Comparison of ENCODE assay signal across 10 cellular contexts in genomic region chr6:73774311-73774766, GRCh38.
A peak's percentile ranks its signal among the peaks of the same experiment; 100 is the strongest.
DNase-seq lines count a peak whose midpoint lies in the region; ATAC-seq, FAIRE-seq and TF ChIP-seq lines count a peak whose summit lies in the region.
"Had no signal": no experiment of that assay in that cellular context is flagged by ENCODE, and none has a peak within 500 bp of the region (broad histone marks: within the 10 kb centered on the region; RNA-seq: fewer than 3 reads in every experiment).

No MANE protein-coding gene starts in this region.

- intact Hi-C loops in heart right ventricle (cut with DNase I), result no loop called here

- no peaks in the 10 kb centered on the region for H3K9me3 Mint-ChIP-seq in activated CD4-positive, alpha-beta T cell treated with anti-CD3 and anti-CD28 coated beads, Interleukin-2, amount 10 ng/mL, durations not matched to agents 7 days and 5 days
- H3K9me3 Mint-ChIP-seq: CD4-positive, alpha-beta memory T cell had no signal

- CTCF ChIA-PET in A549 (lab: Yijun Ruan, JAX), result interaction anchor here (0.6 to 1.5 kb wide), 4 partner anchors 11 to 98 kb away, joined by 3 to 4 read pairs (median 3); no protein-coding TSS in a partner anchor
- CTCF ChIA-PET in activated CD4-positive, alpha-beta T cell treated with anti-CD3 and anti-CD28 coated beads, Interleukin-2, amount 10 ng/mL, durations not matched to agents 7 days and 5 days (lab: Charles Lee), result no interaction called here

- H3K4me1 Mint-ChIP-seq in activated CD4-positive, alpha-beta T cell treated with anti-CD3 and anti-CD28 coated beads, Interleukin-2, amount 10 ng/mL, durations not matched to agents 7 days and 5 days, result no peaks in the 10 kb centered on the region

- H3K4me3 ChIP-seq in A549 (no peak overlapping the region), SJSA1 (no peak overlapping the region), heart right ventricle (no peak overlapping the region)

- no peaks in the 10 kb centered on the region for H3K27me3 Mint-ChIP-seq in activated CD4-positive, alpha-beta T cell treated with anti-CD3 and anti-CD28 coated beads, Interleukin-2, amount 10 ng/mL, durations not matched to agents 7 days and 5 days

- H3K36me3 ChIP-seq in SJSA1 (no peaks in the 10 kb centered on the region; the same call in 1 of the 2 replicates), heart right ventricle (peaks cover 0 to 7% (median 0%) of the 10 kb centered on the region in 9 donors)

- POLR2A ChIA-PET in A549 (lab: Yijun Ruan, JAX), result interaction anchor here (0.5 kb wide), 1 partner anchor 1076 kb away, joined by 6 read pairs; no protein-coding TSS in a partner anchor
- POLR2A ChIA-PET in activated CD4-positive, alpha-beta T cell treated with anti-CD3 and anti-CD28 coated beads, Interleukin-2, amount 10 ng/mL, durations not matched to agents 7 days and 5 days (lab: Charles Lee), result no interaction called here

- no peak for TF ChIP-seq EP300 in A549 (IDR thresholded peaks at IDR 0.05)

- TF ChIP-seq RAD21 in A549 (conservative IDR thresholded peaks at IDR 0.05 in 1 of 2, IDR thresholded peaks at IDR 0.05 in 1 of 2), result no peak

- peaks cover 12% of the 10 kb centered on the region for H3K36me3 Mint-ChIP-seq in activated CD4-positive, alpha-beta T cell treated with anti-CD3 and anti-CD28 coated beads, Interleukin-2, amount 10 ng/mL, durations not matched to agents 7 days and 5 days (ENCODE audit: low read depth)
- H3K36me3 Mint-ChIP-seq: CD4-positive, alpha-beta memory T cell had no signal

- DNase-seq in A549 (ENCODE audit: low read depth in 1 of 2, low spot score in 1 of 2) (peak; percentile 9 to 66), H4 (ENCODE audit: low spot score) (peak; percentile 23), SJSA1 (ENCODE audit: low read depth in 1 of 2, low spot score in 2 of 2) (peak; percentile 56 to 70), heart right ventricle (peak; percentile 19 to 66), NCI-H2081 (lab: John Stamatoyannopoulos, UW) (no peak), inferior parietal cortex (ENCODE audit: extremely low spot score) (no peak)
- DNase-seq in stimulated activated CD8-positive, alpha-beta memory T cell treated with anti-CD3 and anti-CD28 coated beads, Interleukin-4, amount 100 ng/mL, for 48 hours, result no peak
- no peak for DNase-seq in activated CD4-positive, alpha-beta T cell treated with anti-CD3 and anti-CD28 coated beads, Interleukin-2, amount 10 ng/mL, durations not matched to agents 7 days and 5 days
- DNase-seq: CD4-positive, alpha-beta memory T cell had no signal

- ATAC-seq in A549 (peak; percentile 92 to 97), heart right ventricle (peak; percentile 93 to 99 (median 95))

- TF ChIP-seq CTCF in A549 (IDR thresholded peaks at IDR 0.05) (no peak), heart right ventricle (IDR thresholded peaks at IDR 0.05) (no peak)

- no peak overlapping the region for H3K4me3 Mint-ChIP-seq in activated CD4-positive, alpha-beta T cell treated with anti-CD3 and anti-CD28 coated beads, Interleukin-2, amount 10 ng/mL, durations not matched to agents 7 days and 5 days
- H3K4me3 Mint-ChIP-seq: CD4-positive, alpha-beta memory T cell had no signal

- TF ChIP-seq POLR2A in A549 (IDR thresholded peaks at IDR 0.05; ENCODE audit: low read length), result no peak

- H3K4me2 ChIP-seq in A549, result peak overlapping the region; percentile 60

- H3K9me3 ChIP-seq in A549, result no peaks in the 10 kb centered on the region
- no peaks in the 10 kb centered on the region for H3K9me3 ChIP-seq in SJSA1 (replicated peaks)
- peaks cover 0 to 10% (median 0%) of the 10 kb centered on the region in 11 donors for H3K9me3 ChIP-seq in heart right ventricle

- peaks cover 21% of the 10 kb centered on the region for H3K4me1 ChIP-seq in A549
- H3K4me1 ChIP-seq in SJSA1 (replicated peaks), result peaks cover 8% of the 10 kb centered on the region
- H3K4me1 ChIP-seq in heart right ventricle, result peaks cover 0 to 23% (median 10%) of the 10 kb centered on the region in 9 donors

- H3K27ac ChIP-seq in A549, result peak overlapping the region; percentile 54 to 62; a peak in 5 of 6 replicates
- H3K27ac ChIP-seq in SJSA1, result no peak overlapping the region
- H3K27ac ChIP-seq in heart right ventricle, result peak overlapping the region in 5 of 10 donors; percentile 14 to 67 (median 29)

- FAIRE-seq in A549 (lab: Jason Lieb, UNC), result no peak
- FAIRE-seq: frontal cortex had no signal

- no peaks in the 10 kb centered on the region for H3K27me3 ChIP-seq in SJSA1 (replicated peaks)
- no peaks in the 10 kb centered on the region for H3K27me3 ChIP-seq in heart right ventricle

- 0% methylated on average over 1 of the region's 1 CpG for WGBS in A549 (ENCODE audit: missing lambda C conversion rate)
- WGBS in heart right ventricle, 2 donors, result 0 to 8% methylated on average over 1 of the region's 1 CpG

- no peak overlapping the region for H3K27ac Mint-ChIP-seq in activated CD4-positive, alpha-beta T cell treated with anti-CD3 and anti-CD28 coated beads, Interleukin-2, amount 10 ng/mL, durations not matched to agents 7 days and 5 days
- H3K27ac Mint-ChIP-seq: CD4-positive, alpha-beta memory T cell had no signal

TF ChIP-seq in A549, 52 proteins besides CTCF, POLR2A, EP300 and RAD21:
- no peak for TF ChIP-seq HEYL (CRISPR knock-in tag; IDR thresholded peaks at IDR 0.05)
- TF ChIP-seq JUN (IDR thresholded peaks at IDR 0.05), result 0 out of 5 replicates have a peak, but pooled peaks of 1 of the 2 experiments have one; percentile 18
- TF ChIP-seq FOSL2 (IDR thresholded peaks at IDR 0.05), result no peak
- peak; percentile 16; the same call in 1 of the 2 replicates for TF ChIP-seq FOSL2 (CRISPR knock-in tag; IDR thresholded peaks at IDR 0.05)

Comparison
In these comparisons a context has a peak if more than half of its experiments do, and no peak if none do; other contexts are left out.
1. DNase-seq: peak in A549 (2 of 2), H4 (single experiment), SJSA1 (2 of 2) and heart right ventricle (2 of 2); none in stimulated activated CD8-positive, alpha-beta memory T cell treated with anti-CD3 and anti-CD28 coated beads, Interleukin-4, amount 100 ng/mL, for 48 hours (single experiment), NCI-H2081 (0 of 2), inferior parietal cortex (single experiment) and activated CD4-positive, alpha-beta T cell treated with anti-CD3 and anti-CD28 coated beads, Interleukin-2, amount 10 ng/mL, durations not matched to agents 7 days and 5 days (single experiment).